22 cellular contexts compared by ENCODE assay signal in genomic region chr11:110029714-110030113, GRCh38.
"Had no signal": no experiment of that assay in that cellular context is flagged by ENCODE, and none has a peak within 500 bp of the region (broad histone marks: within the 10 kb centered on the region; RNA-seq: fewer than 3 reads in every experiment).

No MANE protein-coding gene starts in this region.

- DNase-seq: activated B cell treated with CpG ODN at 0.5 μM for 24 hours; activated CD4-positive, alpha-beta memory T cell treated with anti-CD3 and anti-CD28 coated beads, Interleukin-2, amount 10 ng/mL, durations not matched to agents 7 days and 5 days; activated CD4-positive, alpha-beta T cell treated with anti-CD3 and anti-CD28 coated beads for 4 hours; activated CD8-positive, alpha-beta memory T cell treated with anti-CD3 and anti-CD28 coated beads, Interleukin-2, amount 10 ng/mL, durations not matched to agents 7 days and 5 days; activated naive CD4-positive, alpha-beta T cell treated with anti-CD3 and anti-CD28 coated beads for 36 hours; body of pancreas; central memory CD4-positive, alpha-beta T cell; islet precursor cell; left lung; mesenchymal stem cell; mucosa of descending colon; naive B cell; pancreas; sigmoid colon; stimulated activated CD4-positive, alpha-beta T cell treated with anti-CD3 and anti-CD28 coated beads, Interleukin-4, amount 100 ng/mL, for 24 hours; stomach; T-helper 1 cell; T-helper 9 cell had no signal

- H3K79me2 ChIP-seq: hepatocyte had no signal

- H2AFZ ChIP-seq: hepatocyte had no signal

- H3K36me3 Mint-ChIP-seq: stimulated activated effector memory CD8-positive, alpha-beta T cell treated with anti-CD3 and anti-CD28 coated beads, Interleukin-12 subunit alpha, Interleukin-12 subunit beta, amount 100 ng/mL, for 72 hours; type B pancreatic cell had no signal

- H3K9me3 ChIP-seq: body of pancreas, left lung, mucosa of descending colon, neutrophil, pancreas, sigmoid colon, stomach had no signal

- H3K4me1 ChIP-seq: left lung, pancreas, sigmoid colon, stomach had no signal

- H3K27me3 ChIP-seq: body of pancreas, hepatocyte, left lung, neutrophil, pancreas, sigmoid colon, stomach had no signal

- H3K4me3 ChIP-seq: body of pancreas, hepatocyte, left lung, mucosa of descending colon, pancreas, sigmoid colon, stomach had no signal

- H3K4me3 Mint-ChIP-seq: activated B cell treated with CpG ODN at 0.5 μM for 24 hours; activated CD4-positive, alpha-beta memory T cell treated with anti-CD3 and anti-CD28 coated beads, Interleukin-2, amount 10 ng/mL, durations not matched to agents 7 days and 5 days; activated CD8-positive, alpha-beta memory T cell treated with anti-CD3 and anti-CD28 coated beads, Interleukin-2, amount 10 ng/mL, durations not matched to agents 7 days and 5 days; activated naive CD4-positive, alpha-beta T cell treated with anti-CD3 and anti-CD28 coated beads for 36 hours; naive B cell; stimulated activated effector memory CD8-positive, alpha-beta T cell treated with anti-CD3 and anti-CD28 coated beads, Interleukin-12 subunit alpha, Interleukin-12 subunit beta, amount 100 ng/mL, for 72 hours; type B pancreatic cell had no signal

- H3K27me3 Mint-ChIP-seq: type B pancreatic cell had no signal

- H3K36me3 ChIP-seq: left lung, neutrophil, pancreas, sigmoid colon, stomach had no signal

- H3K4me2 ChIP-seq: hepatocyte had no signal

- H3K4me1 Mint-ChIP-seq: activated CD4-positive, alpha-beta memory T cell treated with anti-CD3 and anti-CD28 coated beads, Interleukin-2, amount 10 ng/mL, durations not matched to agents 7 days and 5 days; activated CD8-positive, alpha-beta memory T cell treated with anti-CD3 and anti-CD28 coated beads, Interleukin-2, amount 10 ng/mL, durations not matched to agents 7 days and 5 days; stimulated activated effector memory CD8-positive, alpha-beta T cell treated with anti-CD3 and anti-CD28 coated beads, Interleukin-12 subunit alpha, Interleukin-12 subunit beta, amount 100 ng/mL, for 72 hours had no signal

- H3K27ac Mint-ChIP-seq: activated B cell treated with CpG ODN at 0.5 μM for 24 hours; activated CD4-positive, alpha-beta memory T cell treated with anti-CD3 and anti-CD28 coated beads, Interleukin-2, amount 10 ng/mL, durations not matched to agents 7 days and 5 days; activated CD8-positive, alpha-beta memory T cell treated with anti-CD3 and anti-CD28 coated beads, Interleukin-2, amount 10 ng/mL, durations not matched to agents 7 days and 5 days; activated naive CD4-positive, alpha-beta T cell treated with anti-CD3 and anti-CD28 coated beads for 36 hours; naive B cell; stimulated activated effector memory CD8-positive, alpha-beta T cell treated with anti-CD3 and anti-CD28 coated beads, Interleukin-12 subunit alpha, Interleukin-12 subunit beta, amount 100 ng/mL, for 72 hours; type B pancreatic cell had no signal

- H3K9me3 Mint-ChIP-seq: activated CD4-positive, alpha-beta memory T cell treated with anti-CD3 and anti-CD28 coated beads, Interleukin-2, amount 10 ng/mL, durations not matched to agents 7 days and 5 days; activated naive CD4-positive, alpha-beta T cell treated with anti-CD3 and anti-CD28 coated beads for 36 hours; type B pancreatic cell had no signal
